Comparison of ENCODE assay signal across 13 cellular contexts in genomic region chr3:44960387-44961026, GRCh38. TPM values are rescaled to one million over a fixed set of nuclear protein-coding genes. Genes with fewer than 3 reads are reported as not detected.
DNase-seq lines count a peak whose midpoint lies in the region; ATAC-seq and TF ChIP-seq lines count a peak whose summit lies in the region.
"Had no signal": no experiment of that assay in that cellular context is flagged by ENCODE, and none has a peak within 500 bp of the region (broad histone marks: within the 10 kb centered on the region; RNA-seq: fewer than 3 reads in every experiment).

No MANE protein-coding gene starts in this region.

- no peaks in the 10 kb centered on the region for H3K9me3 ChIP-seq in gastrocnemius medialis
- H3K9me3 ChIP-seq: adrenal gland, BE2C, left ventricle myocardium inferior, transverse colon had no signal

- peaks cover 3 to 19% of the 10 kb centered on the region in 2 donors for H3K4me1 ChIP-seq in gastrocnemius medialis
- H3K4me1 ChIP-seq: BE2C had no signal

- no peaks in the 10 kb centered on the region for H3K9me3 Mint-ChIP-seq in effector memory CD8-positive, alpha-beta T cell
- H3K9me3 Mint-ChIP-seq: activated B cell treated with CpG ODN at 0.5 μM for 24 hours had no signal

- ATAC-seq in GM18868 (IDR thresholded peaks at IDR 0.05; ENCODE audit: unreplicated experiment) (peak; percentile 49), HG03175 (IDR thresholded peaks at IDR 0.05; ENCODE audit: unreplicated experiment) (no peak), gastrocnemius medialis (no peak)
- ATAC-seq in effector memory CD8-positive, alpha-beta T cell (replicated peaks) = no peak

- H3K4me3 ChIP-seq in AG10803 (ENCODE audit: low read length) (no peak overlapping the region), HL-60 (replicated peaks; ENCODE audit: insufficient read depth, low read length) (no peak overlapping the region), gastrocnemius medialis (no peak overlapping the region)
- H3K4me3 ChIP-seq: adrenal gland, left ventricle myocardium inferior, transverse colon had no signal

- H3K36me3 Mint-ChIP-seq in effector memory CD8-positive, alpha-beta T cell (ENCODE audit: insufficient read depth) = peaks cover 9% of the 10 kb centered on the region

- DNase-seq in AG10803 (ENCODE audit: low read depth) = peak; percentile 53
- DNase-seq in HL-60 (ENCODE audit: low read depth in 1 of 2, low spot score in 1 of 2) = peak; percentile 45 to 74
- DNase-seq in fibroblast of gingiva (ENCODE audit: low read depth) = peak; percentile 47
- DNase-seq in effector memory CD8-positive, alpha-beta T cell = no peak
- no peak for DNase-seq in superior temporal gyrus (ENCODE audit: extremely low spot score)
- DNase-seq in gastrocnemius medialis = no peak
- DNase-seq: activated B cell treated with CpG ODN at 0.5 μM for 24 hours, adrenal gland, BE2C, left ventricle myocardium inferior, transverse colon had no signal

- TF ChIP-seq CTCF in AG10803 (conservative IDR thresholded peaks at IDR 0.05; ENCODE audit: low read length) (no peak), HL-60 (IDR thresholded peaks at IDR 0.05; ENCODE audit: insufficient read depth, low read length) (no peak), gastrocnemius medialis (IDR thresholded peaks at IDR 0.05 in 4 of 5, conservative IDR thresholded peaks at IDR 0.05 in 1 of 5) (no peak)

- H3K4me1 Mint-ChIP-seq in effector memory CD8-positive, alpha-beta T cell (ENCODE audit: low read depth in 2 of 2) = peaks cover 39 to 64% of the 10 kb centered on the region in 2 donors

- intact Hi-C loops in gastrocnemius medialis (cut with DNase I; ENCODE audit: low total_unique reads) = no loop called here

- no peak overlapping the region for H3K4me3 Mint-ChIP-seq in effector memory CD8-positive, alpha-beta T cell
- H3K4me3 Mint-ChIP-seq: activated B cell treated with CpG ODN at 0.5 μM for 24 hours had no signal

- H3K27me3 ChIP-seq in HL-60 (ENCODE audit: insufficient read depth, poor library complexity, severe bottlenecking) (no peaks in the 10 kb centered on the region), gastrocnemius medialis (no peaks in the 10 kb centered on the region)
- H3K27me3 ChIP-seq: adrenal gland, BE2C, transverse colon had no signal

- no peak overlapping the region for H3K27ac Mint-ChIP-seq in effector memory CD8-positive, alpha-beta T cell
- H3K27ac Mint-ChIP-seq: activated B cell treated with CpG ODN at 0.5 μM for 24 hours had no signal

- peaks cover 0 to 17% of the 10 kb centered on the region in 2 donors for H3K36me3 ChIP-seq in gastrocnemius medialis
- H3K36me3 ChIP-seq: BE2C had no signal

- no peaks in the 10 kb centered on the region for H3K27me3 Mint-ChIP-seq in effector memory CD8-positive, alpha-beta T cell
- H3K27me3 Mint-ChIP-seq: activated B cell treated with CpG ODN at 0.5 μM for 24 hours had no signal

- H3K27ac ChIP-seq in HL-60 (replicated peaks) (peak overlapping the region; percentile 89), gastrocnemius medialis (no peak overlapping the region)
- H3K27ac ChIP-seq: adrenal gland, left ventricle myocardium inferior, transverse colon had no signal

- in situ Hi-C loops in gastrocnemius medialis (cut with MboI; ENCODE audit: low sequenced_read_pairs in 4 of 4) = no loop called here

- TF ChIP-seq POLR2A in gastrocnemius medialis (IDR thresholded peaks at IDR 0.05) = no peak

RNA-seq across cellular contexts. Expression of gene ZDHHC3, which starts 15.5 kb away (rescaled TPM):
- total RNA-seq in gastrocnemius medialis = 10 to 100 TPM; 66.2 to 90.5 (median 74.5) TPM

RNA-seq across cellular contexts. Expression of gene EXOSC7, which starts 15.5 kb away (rescaled TPM):
- 10 to 100 TPM; 57.4 to 80.3 (median 60.9) TPM for total RNA-seq in gastrocnemius medialis

Comparison
In these comparisons a context has a peak if more than half of its experiments do, and no peak if none do; other contexts are left out.
1. DNase-seq: peak in AG10803 (single experiment), HL-60 (2 of 2) and fibroblast of gingiva (single experiment); none in effector memory CD8-positive, alpha-beta T cell (0 of 3), superior temporal gyrus (single experiment) and gastrocnemius medialis (0 of 2).